Comparison of ENCODE assay signal across 1 cellular context in the genomic region with DNA sequence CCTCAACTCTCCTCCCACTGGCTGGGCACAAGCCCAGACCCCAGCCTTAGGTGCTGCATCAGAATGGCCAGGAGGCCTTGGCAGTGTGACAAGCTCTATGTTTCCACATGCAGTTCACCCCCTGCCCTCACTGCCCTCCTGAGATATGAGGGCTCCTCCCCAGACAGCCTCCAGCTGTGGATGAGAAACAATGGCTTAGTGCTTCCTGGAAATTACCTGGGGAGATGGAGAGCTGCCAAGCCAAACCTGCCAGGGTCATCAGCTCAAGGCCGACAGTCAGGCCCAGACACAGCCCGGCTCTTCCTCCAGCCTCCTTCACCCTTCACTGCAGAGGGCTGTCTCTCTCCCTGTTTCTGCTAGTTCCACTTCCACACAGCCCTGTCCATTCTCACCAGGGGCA.
TF ChIP-seq lines count a peak whose summit lies in the region.

No MANE protein-coding gene starts in this region.

TF ChIP-seq in HepG2, 621 proteins besides CTCF, POLR2A, EP300 and RAD21 (continued from another document and continues in another):
- TF ChIP-seq, protein P1, sequence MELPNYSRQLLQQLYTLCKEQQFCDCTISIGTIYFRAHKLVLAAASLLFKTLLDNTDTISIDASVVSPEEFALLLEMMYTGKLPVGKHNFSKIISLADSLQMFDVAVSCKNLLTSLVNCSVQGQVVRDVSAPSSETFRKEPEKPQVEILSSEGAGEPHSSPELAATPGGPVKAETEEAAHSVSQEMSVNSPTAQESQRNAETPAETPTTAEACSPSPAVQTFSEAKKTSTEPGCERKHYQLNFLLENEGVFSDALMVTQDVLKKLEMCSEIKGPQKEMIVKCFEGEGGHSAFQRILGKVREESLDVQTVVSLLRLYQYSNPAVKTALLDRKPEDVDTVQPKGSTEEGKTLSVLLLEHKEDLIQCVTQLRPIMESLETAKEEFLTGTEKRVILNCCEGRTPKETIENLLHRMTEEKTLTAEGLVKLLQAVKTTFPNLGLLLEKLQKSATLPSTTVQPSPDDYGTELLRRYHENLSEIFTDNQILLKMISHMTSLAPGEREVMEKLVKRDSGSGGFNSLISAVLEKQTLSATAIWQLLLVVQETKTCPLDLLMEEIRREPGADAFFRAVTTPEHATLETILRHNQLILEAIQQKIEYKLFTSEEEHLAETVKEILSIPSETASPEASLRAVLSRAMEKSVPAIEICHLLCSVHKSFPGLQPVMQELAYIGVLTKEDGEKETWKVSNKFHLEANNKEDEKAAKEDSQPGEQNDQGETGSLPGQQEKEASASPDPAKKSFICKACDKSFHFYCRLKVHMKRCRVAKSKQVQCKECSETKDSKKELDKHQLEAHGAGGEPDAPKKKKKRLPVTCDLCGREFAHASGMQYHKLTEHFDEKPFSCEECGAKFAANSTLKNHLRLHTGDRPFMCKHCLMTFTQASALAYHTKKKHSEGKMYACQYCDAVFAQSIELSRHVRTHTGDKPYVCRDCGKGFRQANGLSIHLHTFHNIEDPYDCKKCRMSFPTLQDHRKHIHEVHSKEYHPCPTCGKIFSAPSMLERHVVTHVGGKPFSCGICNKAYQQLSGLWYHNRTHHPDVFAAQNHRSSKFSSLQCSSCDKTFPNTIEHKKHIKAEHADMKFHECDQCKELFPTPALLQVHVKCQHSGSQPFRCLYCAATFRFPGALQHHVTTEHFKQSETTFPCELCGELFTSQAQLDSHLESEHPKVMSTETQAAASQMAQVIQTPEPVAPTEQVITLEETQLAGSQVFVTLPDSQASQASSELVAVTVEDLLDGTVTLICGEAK (IDR thresholded peaks at IDR 0.05) = no peak
- TF ChIP-seq, protein P1 (CRISPR knock-in tag; IDR thresholded peaks at IDR 0.05) = peak; percentile 66
- no peak for TF ChIP-seq MIXL1 (CRISPR knock-in tag; IDR thresholded peaks at IDR 0.05)
- TF ChIP-seq ZNF660 (CRISPR knock-in tag; IDR thresholded peaks at IDR 0.05; ENCODE audit: borderline replicate concordance, low read depth) = no peak
- TF ChIP-seq FOXK1 (CRISPR knock-in tag; IDR thresholded peaks at IDR 0.05; ENCODE audit: borderline replicate concordance, low read depth) = peak; percentile 52; the same call in 1 of the 2 replicates
- peak; percentile 68 for TF ChIP-seq ZNF121 (CRISPR knock-in tag; IDR thresholded peaks at IDR 0.05)
- no peak for TF ChIP-seq ZNF841 (CRISPR knock-in tag; IDR thresholded peaks at IDR 0.05; ENCODE audit: borderline replicate concordance)
- TF ChIP-seq RXRA (CRISPR knock-in tag; IDR thresholded peaks at IDR 0.05) = peak; percentile 94
- peak; percentile 31 for TF ChIP-seq THAP11 (CRISPR knock-in tag; IDR thresholded peaks at IDR 0.05)
- TF ChIP-seq, protein P2, sequence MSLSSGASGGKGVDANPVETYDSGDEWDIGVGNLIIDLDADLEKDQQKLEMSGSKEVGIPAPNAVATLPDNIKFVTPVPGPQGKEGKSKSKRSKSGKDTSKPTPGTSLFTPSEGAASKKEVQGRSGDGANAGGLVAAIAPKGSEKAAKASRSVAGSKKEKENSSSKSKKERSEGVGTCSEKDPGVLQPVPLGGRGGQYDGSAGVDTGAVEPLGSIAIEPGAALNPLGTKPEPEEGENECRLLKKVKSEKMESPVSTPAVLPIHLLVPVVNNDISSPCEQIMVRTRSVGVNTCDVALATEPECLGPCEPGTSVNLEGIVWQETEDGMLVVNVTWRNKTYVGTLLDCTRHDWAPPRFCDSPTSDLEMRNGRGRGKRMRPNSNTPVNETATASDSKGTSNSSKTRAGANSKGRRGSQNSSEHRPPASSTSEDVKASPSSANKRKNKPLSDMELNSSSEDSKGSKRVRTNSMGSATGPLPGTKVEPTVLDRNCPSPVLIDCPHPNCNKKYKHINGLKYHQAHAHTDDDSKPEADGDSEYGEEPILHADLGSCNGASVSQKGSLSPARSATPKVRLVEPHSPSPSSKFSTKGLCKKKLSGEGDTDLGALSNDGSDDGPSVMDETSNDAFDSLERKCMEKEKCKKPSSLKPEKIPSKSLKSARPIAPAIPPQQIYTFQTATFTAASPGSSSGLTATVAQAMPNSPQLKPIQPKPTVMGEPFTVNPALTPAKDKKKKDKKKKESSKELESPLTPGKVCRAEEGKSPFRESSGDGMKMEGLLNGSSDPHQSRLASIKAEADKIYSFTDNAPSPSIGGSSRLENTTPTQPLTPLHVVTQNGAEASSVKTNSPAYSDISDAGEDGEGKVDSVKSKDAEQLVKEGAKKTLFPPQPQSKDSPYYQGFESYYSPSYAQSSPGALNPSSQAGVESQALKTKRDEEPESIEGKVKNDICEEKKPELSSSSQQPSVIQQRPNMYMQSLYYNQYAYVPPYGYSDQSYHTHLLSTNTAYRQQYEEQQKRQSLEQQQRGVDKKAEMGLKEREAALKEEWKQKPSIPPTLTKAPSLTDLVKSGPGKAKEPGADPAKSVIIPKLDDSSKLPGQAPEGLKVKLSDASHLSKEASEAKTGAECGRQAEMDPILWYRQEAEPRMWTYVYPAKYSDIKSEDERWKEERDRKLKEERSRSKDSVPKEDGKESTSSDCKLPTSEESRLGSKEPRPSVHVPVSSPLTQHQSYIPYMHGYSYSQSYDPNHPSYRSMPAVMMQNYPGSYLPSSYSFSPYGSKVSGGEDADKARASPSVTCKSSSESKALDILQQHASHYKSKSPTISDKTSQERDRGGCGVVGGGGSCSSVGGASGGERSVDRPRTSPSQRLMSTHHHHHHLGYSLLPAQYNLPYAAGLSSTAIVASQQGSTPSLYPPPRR (CRISPR knock-in tag; IDR thresholded peaks at IDR 0.05; ENCODE audit: borderline replicate concordance) = peak; percentile 71
- TF ChIP-seq NFIB (CRISPR knock-in tag; IDR thresholded peaks at IDR 0.05; ENCODE audit: borderline replicate concordance) = no peak
- no peak for TF ChIP-seq U2AF2 (IDR thresholded peaks at IDR 0.05; ENCODE audit: low read depth, low read length)
- TF ChIP-seq RBM22 (optimal IDR thresholded peaks at IDR 0.05; ENCODE audit: low read length) = no peak
- peak; percentile 34; the same call in 1 of the 2 replicates for TF ChIP-seq FOXC1 (CRISPR knock-in tag; IDR thresholded peaks at IDR 0.05; ENCODE audit: borderline replicate concordance)
- TF ChIP-seq XRCC5 (optimal IDR thresholded peaks at IDR 0.05; ENCODE audit: low read length) = peak; percentile 68
- TF ChIP-seq, protein P3, sequence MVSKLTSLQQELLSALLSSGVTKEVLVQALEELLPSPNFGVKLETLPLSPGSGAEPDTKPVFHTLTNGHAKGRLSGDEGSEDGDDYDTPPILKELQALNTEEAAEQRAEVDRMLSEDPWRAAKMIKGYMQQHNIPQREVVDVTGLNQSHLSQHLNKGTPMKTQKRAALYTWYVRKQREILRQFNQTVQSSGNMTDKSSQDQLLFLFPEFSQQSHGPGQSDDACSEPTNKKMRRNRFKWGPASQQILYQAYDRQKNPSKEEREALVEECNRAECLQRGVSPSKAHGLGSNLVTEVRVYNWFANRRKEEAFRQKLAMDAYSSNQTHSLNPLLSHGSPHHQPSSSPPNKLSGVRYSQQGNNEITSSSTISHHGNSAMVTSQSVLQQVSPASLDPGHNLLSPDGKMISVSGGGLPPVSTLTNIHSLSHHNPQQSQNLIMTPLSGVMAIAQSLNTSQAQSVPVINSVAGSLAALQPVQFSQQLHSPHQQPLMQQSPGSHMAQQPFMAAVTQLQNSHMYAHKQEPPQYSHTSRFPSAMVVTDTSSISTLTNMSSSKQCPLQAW (CRISPR knock-in tag; IDR thresholded peaks at IDR 0.05) = 0 out of 2 replicates have a peak, but pooled peaks have one; percentile 54
- peak; percentile 91 for TF ChIP-seq SALL1 (CRISPR knock-in tag; IDR thresholded peaks at IDR 0.05)
- TF ChIP-seq NFYC (CRISPR knock-in tag; IDR thresholded peaks at IDR 0.05) = no peak
- TF ChIP-seq GATAD2A (CRISPR knock-in tag; IDR thresholded peaks at IDR 0.05) = peak; percentile 92
- no peak for TF ChIP-seq ZNF878 (CRISPR knock-in tag; IDR thresholded peaks at IDR 0.05)
- TF ChIP-seq, protein P4, sequence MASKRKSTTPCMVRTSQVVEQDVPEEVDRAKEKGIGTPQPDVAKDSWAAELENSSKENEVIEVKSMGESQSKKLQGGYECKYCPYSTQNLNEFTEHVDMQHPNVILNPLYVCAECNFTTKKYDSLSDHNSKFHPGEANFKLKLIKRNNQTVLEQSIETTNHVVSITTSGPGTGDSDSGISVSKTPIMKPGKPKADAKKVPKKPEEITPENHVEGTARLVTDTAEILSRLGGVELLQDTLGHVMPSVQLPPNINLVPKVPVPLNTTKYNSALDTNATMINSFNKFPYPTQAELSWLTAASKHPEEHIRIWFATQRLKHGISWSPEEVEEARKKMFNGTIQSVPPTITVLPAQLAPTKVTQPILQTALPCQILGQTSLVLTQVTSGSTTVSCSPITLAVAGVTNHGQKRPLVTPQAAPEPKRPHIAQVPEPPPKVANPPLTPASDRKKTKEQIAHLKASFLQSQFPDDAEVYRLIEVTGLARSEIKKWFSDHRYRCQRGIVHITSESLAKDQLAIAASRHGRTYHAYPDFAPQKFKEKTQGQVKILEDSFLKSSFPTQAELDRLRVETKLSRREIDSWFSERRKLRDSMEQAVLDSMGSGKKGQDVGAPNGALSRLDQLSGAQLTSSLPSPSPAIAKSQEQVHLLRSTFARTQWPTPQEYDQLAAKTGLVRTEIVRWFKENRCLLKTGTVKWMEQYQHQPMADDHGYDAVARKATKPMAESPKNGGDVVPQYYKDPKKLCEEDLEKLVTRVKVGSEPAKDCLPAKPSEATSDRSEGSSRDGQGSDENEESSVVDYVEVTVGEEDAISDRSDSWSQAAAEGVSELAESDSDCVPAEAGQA (IDR thresholded peaks at IDR 0.05; ENCODE audit: low read depth) = no peak
- TF ChIP-seq, protein P4 (CRISPR knock-in tag; IDR thresholded peaks at IDR 0.05; ENCODE audit: borderline replicate concordance) = no peak
- no peak for TF ChIP-seq ZNF234 (CRISPR knock-in tag; conservative IDR thresholded peaks at IDR 0.05)
- peak; percentile 77 for TF ChIP-seq ZNF331 (CRISPR knock-in tag; IDR thresholded peaks at IDR 0.05)
- no peak; the same call in 1 of the 2 replicates for TF ChIP-seq JUND (CRISPR knock-in tag; IDR thresholded peaks at IDR 0.05)
- no peak for TF ChIP-seq ATM (IDR thresholded peaks at IDR 0.05; ENCODE audit: borderline replicate concordance)
- no peak for TF ChIP-seq SIX4 (CRISPR knock-in tag; IDR thresholded peaks at IDR 0.05)
- TF ChIP-seq, protein P5, sequence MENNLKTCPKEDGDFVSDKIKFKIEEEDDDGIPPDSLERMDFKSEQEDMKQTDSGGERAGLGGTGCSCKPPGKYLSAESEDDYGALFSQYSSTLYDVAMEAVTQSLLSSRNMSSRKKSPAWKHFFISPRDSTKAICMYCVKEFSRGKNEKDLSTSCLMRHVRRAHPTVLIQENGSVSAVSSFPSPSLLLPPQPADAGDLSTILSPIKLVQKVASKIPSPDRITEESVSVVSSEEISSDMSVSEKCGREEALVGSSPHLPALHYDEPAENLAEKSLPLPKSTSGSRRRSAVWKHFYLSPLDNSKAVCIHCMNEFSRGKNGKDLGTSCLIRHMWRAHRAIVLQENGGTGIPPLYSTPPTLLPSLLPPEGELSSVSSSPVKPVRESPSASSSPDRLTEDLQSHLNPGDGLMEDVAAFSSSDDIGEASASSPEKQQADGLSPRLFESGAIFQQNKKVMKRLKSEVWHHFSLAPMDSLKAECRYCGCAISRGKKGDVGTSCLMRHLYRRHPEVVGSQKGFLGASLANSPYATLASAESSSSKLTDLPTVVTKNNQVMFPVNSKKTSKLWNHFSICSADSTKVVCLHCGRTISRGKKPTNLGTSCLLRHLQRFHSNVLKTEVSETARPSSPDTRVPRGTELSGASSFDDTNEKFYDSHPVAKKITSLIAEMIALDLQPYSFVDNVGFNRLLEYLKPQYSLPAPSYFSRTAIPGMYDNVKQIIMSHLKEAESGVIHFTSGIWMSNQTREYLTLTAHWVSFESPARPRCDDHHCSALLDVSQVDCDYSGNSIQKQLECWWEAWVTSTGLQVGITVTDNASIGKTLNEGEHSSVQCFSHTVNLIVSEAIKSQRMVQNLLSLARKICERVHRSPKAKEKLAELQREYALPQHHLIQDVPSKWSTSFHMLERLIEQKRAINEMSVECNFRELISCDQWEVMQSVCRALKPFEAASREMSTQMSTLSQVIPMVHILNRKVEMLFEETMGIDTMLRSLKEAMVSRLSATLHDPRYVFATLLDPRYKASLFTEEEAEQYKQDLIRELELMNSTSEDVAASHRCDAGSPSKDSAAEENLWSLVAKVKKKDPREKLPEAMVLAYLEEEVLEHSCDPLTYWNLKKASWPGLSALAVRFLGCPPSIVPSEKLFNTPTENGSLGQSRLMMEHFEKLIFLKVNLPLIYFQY (CRISPR knock-in tag; IDR thresholded peaks at IDR 0.05; ENCODE audit: borderline replicate concordance) = no peak
- peak; percentile 69 for TF ChIP-seq DPF2 (CRISPR knock-in tag; IDR thresholded peaks at IDR 0.05; ENCODE audit: borderline replicate concordance, low read depth)
